ENCODE assay signal across 1 cellular context in the genomic region with DNA sequence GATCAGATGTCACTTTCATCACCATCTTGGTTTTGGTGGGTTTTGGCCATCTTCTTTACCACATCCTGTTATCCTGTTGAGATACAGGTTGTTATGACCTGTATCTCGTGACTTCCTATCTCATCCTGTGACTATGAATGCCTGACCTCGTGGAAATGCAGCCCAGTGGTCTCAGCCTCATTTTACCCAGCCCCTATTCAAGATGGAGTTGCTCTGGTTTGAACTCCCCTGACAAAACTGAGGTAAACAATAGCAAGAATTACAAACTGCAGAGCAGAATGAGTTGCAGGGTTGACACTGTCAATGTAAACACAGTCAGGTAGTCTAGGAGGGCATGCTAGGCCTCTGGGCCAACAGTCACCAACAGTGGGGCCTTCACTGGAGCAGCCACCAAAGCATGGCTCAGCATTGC.
TF ChIP-seq lines count a peak whose summit lies in the region.

No MANE protein-coding gene starts in this region.

TF ChIP-seq in WTC11, 78 proteins besides CTCF, POLR2A, EP300 and RAD21 (continued from another document):
- TF ChIP-seq, protein P1, sequence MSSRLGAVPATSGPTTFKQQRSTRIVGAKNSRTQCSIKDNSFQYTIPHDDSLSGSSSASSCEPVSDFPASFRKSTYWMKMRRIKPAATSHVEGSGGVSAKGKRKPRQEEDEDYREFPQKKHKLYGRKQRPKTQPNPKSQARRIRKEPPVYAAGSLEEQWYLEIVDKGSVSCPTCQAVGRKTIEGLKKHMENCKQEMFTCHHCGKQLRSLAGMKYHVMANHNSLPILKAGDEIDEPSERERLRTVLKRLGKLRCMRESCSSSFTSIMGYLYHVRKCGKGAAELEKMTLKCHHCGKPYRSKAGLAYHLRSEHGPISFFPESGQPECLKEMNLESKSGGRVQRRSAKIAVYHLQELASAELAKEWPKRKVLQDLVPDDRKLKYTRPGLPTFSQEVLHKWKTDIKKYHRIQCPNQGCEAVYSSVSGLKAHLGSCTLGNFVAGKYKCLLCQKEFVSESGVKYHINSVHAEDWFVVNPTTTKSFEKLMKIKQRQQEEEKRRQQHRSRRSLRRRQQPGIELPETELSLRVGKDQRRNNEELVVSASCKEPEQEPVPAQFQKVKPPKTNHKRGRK (CRISPR knock-in tag; IDR thresholded peaks at IDR 0.05; ENCODE audit: borderline replicate concordance), result no peak
- no peak for TF ChIP-seq ATF1 (CRISPR knock-in tag; IDR thresholded peaks at IDR 0.05)
- TF ChIP-seq SP1 (CRISPR knock-in tag; conservative IDR thresholded peaks at IDR 0.05), result no peak
- TF ChIP-seq, protein P2, sequence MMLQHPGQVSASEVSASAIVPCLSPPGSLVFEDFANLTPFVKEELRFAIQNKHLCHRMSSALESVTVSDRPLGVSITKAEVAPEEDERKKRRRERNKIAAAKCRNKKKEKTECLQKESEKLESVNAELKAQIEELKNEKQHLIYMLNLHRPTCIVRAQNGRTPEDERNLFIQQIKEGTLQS (CRISPR knock-in tag; conservative IDR thresholded peaks at IDR 0.05), result no peak
- no peak for TF ChIP-seq EMX1 (CRISPR knock-in tag; IDR thresholded peaks at IDR 0.05)
- TF ChIP-seq, protein P3, sequence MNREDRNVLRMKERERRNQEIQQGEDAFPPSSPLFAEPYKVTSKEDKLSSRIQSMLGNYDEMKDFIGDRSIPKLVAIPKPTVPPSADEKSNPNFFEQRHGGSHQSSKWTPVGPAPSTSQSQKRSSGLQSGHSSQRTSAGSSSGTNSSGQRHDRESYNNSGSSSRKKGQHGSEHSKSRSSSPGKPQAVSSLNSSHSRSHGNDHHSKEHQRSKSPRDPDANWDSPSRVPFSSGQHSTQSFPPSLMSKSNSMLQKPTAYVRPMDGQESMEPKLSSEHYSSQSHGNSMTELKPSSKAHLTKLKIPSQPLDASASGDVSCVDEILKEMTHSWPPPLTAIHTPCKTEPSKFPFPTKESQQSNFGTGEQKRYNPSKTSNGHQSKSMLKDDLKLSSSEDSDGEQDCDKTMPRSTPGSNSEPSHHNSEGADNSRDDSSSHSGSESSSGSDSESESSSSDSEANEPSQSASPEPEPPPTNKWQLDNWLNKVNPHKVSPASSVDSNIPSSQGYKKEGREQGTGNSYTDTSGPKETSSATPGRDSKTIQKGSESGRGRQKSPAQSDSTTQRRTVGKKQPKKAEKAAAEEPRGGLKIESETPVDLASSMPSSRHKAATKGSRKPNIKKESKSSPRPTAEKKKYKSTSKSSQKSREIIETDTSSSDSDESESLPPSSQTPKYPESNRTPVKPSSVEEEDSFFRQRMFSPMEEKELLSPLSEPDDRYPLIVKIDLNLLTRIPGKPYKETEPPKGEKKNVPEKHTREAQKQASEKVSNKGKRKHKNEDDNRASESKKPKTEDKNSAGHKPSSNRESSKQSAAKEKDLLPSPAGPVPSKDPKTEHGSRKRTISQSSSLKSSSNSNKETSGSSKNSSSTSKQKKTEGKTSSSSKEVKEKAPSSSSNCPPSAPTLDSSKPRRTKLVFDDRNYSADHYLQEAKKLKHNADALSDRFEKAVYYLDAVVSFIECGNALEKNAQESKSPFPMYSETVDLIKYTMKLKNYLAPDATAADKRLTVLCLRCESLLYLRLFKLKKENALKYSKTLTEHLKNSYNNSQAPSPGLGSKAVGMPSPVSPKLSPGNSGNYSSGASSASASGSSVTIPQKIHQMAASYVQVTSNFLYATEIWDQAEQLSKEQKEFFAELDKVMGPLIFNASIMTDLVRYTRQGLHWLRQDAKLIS (CRISPR knock-in tag; IDR thresholded peaks at IDR 0.05; ENCODE audit: borderline replicate concordance), result no peak
- TF ChIP-seq, protein P4, sequence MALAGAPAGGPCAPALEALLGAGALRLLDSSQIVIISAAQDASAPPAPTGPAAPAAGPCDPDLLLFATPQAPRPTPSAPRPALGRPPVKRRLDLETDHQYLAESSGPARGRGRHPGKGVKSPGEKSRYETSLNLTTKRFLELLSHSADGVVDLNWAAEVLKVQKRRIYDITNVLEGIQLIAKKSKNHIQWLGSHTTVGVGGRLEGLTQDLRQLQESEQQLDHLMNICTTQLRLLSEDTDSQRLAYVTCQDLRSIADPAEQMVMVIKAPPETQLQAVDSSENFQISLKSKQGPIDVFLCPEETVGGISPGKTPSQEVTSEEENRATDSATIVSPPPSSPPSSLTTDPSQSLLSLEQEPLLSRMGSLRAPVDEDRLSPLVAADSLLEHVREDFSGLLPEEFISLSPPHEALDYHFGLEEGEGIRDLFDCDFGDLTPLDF (CRISPR knock-in tag; IDR thresholded peaks at IDR 0.05), result no peak
- no peak for TF ChIP-seq NFE2L1 (CRISPR knock-in tag; IDR thresholded peaks at IDR 0.05)
